In the genomic region with DNA sequence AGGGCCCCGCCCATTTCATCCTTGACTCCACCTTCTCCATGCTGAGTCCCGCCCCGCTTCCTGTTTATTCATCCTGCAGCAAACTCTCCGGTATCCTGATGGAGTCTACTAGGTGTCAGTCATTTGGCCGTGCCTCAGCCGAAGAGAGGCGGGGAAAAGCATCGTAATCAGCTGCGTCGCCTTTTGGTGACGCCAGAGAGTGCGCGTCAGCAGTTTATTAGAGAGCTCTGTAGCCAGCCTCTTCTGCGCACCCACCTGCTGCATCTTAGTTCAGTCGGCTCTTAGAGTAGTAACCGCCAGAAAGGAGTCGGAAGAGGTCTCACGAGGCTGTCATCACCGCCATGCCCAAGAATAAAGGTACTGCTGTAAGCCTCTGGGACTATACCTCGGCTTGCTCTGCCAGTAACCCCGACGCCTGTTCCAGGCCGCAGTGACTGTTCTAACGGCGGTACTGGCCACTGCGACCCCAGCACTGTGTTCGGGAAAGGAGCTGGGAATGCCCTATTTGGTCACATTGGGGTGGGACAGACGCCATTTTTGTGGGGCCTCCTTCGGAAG, we compare ENCODE assay signal across 8 cellular contexts. TPM values are rescaled to one million over a fixed set of nuclear protein-coding genes. Genes with fewer than 3 reads are reported as not detected.
DNase-seq lines count a peak whose midpoint lies in the region; ATAC-seq and TF ChIP-seq lines count a peak whose summit lies in the region.

A gene with protein sequence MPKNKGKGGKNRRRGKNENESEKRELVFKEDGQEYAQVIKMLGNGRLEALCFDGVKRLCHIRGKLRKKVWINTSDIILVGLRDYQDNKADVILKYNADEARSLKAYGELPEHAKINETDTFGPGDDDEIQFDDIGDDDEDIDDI (plus strand): TSS at position 246 of the 558 bp plus-strand sequence. CDS start 96 bp downstream, at position 342.

- intact Hi-C loops in spleen (cut with DNase I; ENCODE audit: low total_unique reads) = no loop called here
- intact Hi-C loops in dorsolateral prefrontal cortex (cut with DNase I) = loop anchor here in 1 of 2 donors (10.0 kb wide), 2 partner anchors 831 to 1011 kb away; a partner anchor contains a TSS

- H3K4me3 ChIP-seq in endodermal cell (ENCODE audit: low read length) = peak within 1 kb of the TSS; percentile 95
- peak within 1 kb of the TSS in 4 of 8 donors; percentile 35 to 57 (median 50) for H3K4me3 ChIP-seq in spleen
- peak within 1 kb of the TSS in 12 of 59 donors; percentile 47 to 81 (median 72) for H3K4me3 ChIP-seq in dorsolateral prefrontal cortex

- peak; percentile 76 for DNase-seq in D341Med (ENCODE audit: low spot score)
- peak in 4 of 5 experiments; percentile 61 to 97 (median 78) for DNase-seq in T-helper 2 cell
- no peak for DNase-seq in endodermal cell
- DNase-seq in occipital lobe (lab: John Stamatoyannopoulos, UW) = peak; percentile 83
- no peak for DNase-seq in spleen
- DNase-seq in HPDE6-E6E7 (ENCODE audit: extremely low spot score) = no peak
- no peak for DNase-seq in dorsolateral prefrontal cortex

- no peak within 1 kb of the TSS for H3K4me3 Mint-ChIP-seq in endodermal cell

- H3K9ac ChIP-seq in endodermal cell (ENCODE audit: extremely low read depth, low read length, poor library complexity, severe bottlenecking) = peak within 1 kb of the TSS; percentile 82

- H3K27me3 Mint-ChIP-seq in endodermal cell (ENCODE audit: insufficient read depth) = no peaks in the 10 kb centered on the region

- TF ChIP-seq CTCF in endodermal cell (conservative IDR thresholded peaks at IDR 0.05) (no peak), spleen (IDR thresholded peaks at IDR 0.05 in 8 of 11, conservative IDR thresholded peaks at IDR 0.05 in 3 of 11) (no peak), dorsolateral prefrontal cortex (IDR thresholded peaks at IDR 0.05 in 54 of 56, conservative IDR thresholded peaks at IDR 0.05 in 2 of 56; ENCODE audit: low read depth in 1 of 56, partially characterized antibody in 56 of 56) (no peak)

- peak; percentile 93 for ATAC-seq in HG03066 (IDR thresholded peaks at IDR 0.05; ENCODE audit: low read depth, unreplicated experiment)

- H3K4me1 ChIP-seq in endodermal cell (ENCODE audit: control insufficient read depth, insufficient read depth, low read length) (no peaks in the 10 kb centered on the region), spleen (peaks cover 0 to 53% (median 9%) of the 10 kb centered on the region in 6 donors)

- no peak for TF ChIP-seq POLR2A in spleen (IDR thresholded peaks at IDR 0.05)

- 0% methylated on average over 29 of the region's 29 CpGs; no CpG with 5 or more reads in 1 of the 2 experiments for WGBS in endodermal cell (ENCODE audit: insufficient coverage in 1 of 2, insufficient read length in 1 of 2), 2 experiments
- WGBS in spleen, 5 donors = 0 to 15% (median 1%) methylated on average over 4 to 29 of the region's 29 CpGs; no CpG with 5 or more reads in 2 of the 5 donors

- H3K9me3 ChIP-seq in endodermal cell (ENCODE audit: control insufficient read depth, low read length) (no peaks in the 10 kb centered on the region), spleen (no peaks in the 10 kb centered on the region)

- H3K36me3 Mint-ChIP-seq in endodermal cell (ENCODE audit: low read depth) = no peaks in the 10 kb centered on the region

- H3K9me3 Mint-ChIP-seq in endodermal cell = no peaks in the 10 kb centered on the region

- H3K36me3 ChIP-seq in endodermal cell (ENCODE audit: control insufficient read depth, insufficient read depth, low read length) = no peaks in the 10 kb centered on the region
- peaks cover 0 to 9% (median 0%) of the 10 kb centered on the region in 6 donors for H3K36me3 ChIP-seq in spleen

- no peaks in the 10 kb centered on the region for H3K4me1 Mint-ChIP-seq in endodermal cell

- H3K27ac ChIP-seq in endodermal cell (ENCODE audit: low read depth, low read length) = peak within 1 kb of the TSS; percentile 88
- H3K27ac ChIP-seq in spleen = peak within 1 kb of the TSS in 3 of 8 donors; percentile 94 to 95 (median 95)
- peak within 1 kb of the TSS in 11 of 59 donors; percentile 62 to 93 (median 83) for H3K27ac ChIP-seq in dorsolateral prefrontal cortex

- H3K27ac Mint-ChIP-seq in endodermal cell = no peak within 1 kb of the TSS

- no peaks in the 10 kb centered on the region for H3K27me3 ChIP-seq in endodermal cell (ENCODE audit: control insufficient read depth, insufficient read depth, low read length, poor library complexity, severe bottlenecking)
- H3K27me3 ChIP-seq in spleen (replicated peaks in 1 of 7) = no peaks in the 10 kb centered on the region
- H3K27me3 ChIP-seq in dorsolateral prefrontal cortex = no peaks in the 10 kb centered on the region

RNA-seq across cellular contexts. Expression of the gene that starts here (rescaled TPM):
- 10 to 100 TPM in 1 of 2 donors, not detected in 1; 46.3 TPM for total RNA-seq in endodermal cell
- 33.6 TPM for polyA plus RNA-seq in endodermal cell (2013, experiment 1 of 2)
- 36.1 TPM for polyA plus RNA-seq in endodermal cell (2013, experiment 2 of 2)
- total RNA-seq in occipital lobe = not detected
- total RNA-seq in spleen = 10 to 100 TPM in 2 of 7 donors, not detected in 5; 55.0 to 60.6 TPM
- 10 to 100 TPM in 2 of 3 donors, not detected in 1; 63.8 to 85.9 TPM for polyA plus RNA-seq in spleen
- 10 to 100 TPM in 30 of 120 experiments, not detected in 90; 12.4 to 30.1 (median 20.1) TPM for total RNA-seq in dorsolateral prefrontal cortex

Comparison
In these comparisons a context has a peak if more than half of its experiments do, and no peak if none do; other contexts are left out.
1. DNase-seq: peak in D341Med (single experiment), T-helper 2 cell (4 of 5) and occipital lobe (single experiment); none in endodermal cell (single experiment), spleen (single experiment), HPDE6-E6E7 (single experiment) and dorsolateral prefrontal cortex (0 of 10).